8 cellular contexts compared by ENCODE assay signal in the genomic region with DNA sequence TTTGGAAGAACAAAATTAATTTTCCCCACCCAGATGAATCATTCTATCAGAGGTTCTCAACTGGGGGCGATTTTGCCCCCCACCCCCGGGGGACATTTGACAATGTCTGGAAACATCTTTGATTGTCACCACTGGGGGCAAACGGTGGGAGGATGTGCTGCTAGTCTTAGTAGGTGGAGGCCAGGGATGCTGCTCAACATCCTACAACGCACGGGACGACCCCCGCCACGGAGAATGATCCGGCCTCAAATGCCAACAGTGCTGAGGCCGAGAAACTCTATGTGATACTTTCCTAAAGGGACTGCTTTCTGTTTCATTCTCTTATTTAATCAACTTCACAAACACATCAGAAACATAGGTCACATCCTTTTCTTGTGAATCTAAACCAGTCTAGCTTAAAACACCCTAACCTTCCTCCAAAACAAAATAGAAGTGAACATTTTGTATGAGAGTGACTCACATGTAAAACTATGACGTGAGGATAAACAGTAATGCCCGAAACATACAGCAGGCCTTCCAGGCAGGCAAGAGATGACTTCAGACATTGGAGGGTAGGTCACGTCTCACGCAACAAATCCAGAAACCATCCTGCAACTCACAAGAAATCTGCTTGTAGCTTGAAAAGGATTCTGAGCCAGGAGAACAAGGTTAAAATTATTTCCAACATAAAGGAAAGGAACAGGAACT. TPM values are rescaled to one million over a fixed set of nuclear protein-coding genes. Genes with fewer than 3 reads are reported as not detected.
DNase-seq lines count a peak whose midpoint lies in the region; ATAC-seq lines count a peak whose summit lies in the region.

No MANE protein-coding gene starts in this region.

- peak; percentile 96 for DNase-seq in H4 (ENCODE audit: low spot score)
- peak; percentile 84 for DNase-seq in activated CD8-positive, alpha-beta memory T cell treated with anti-CD3 and anti-CD28 coated beads for 24 hours
- DNase-seq in fibroblast of the conjunctiva (ENCODE audit: low read depth), result peak; percentile 93
- peak; percentile 38 to 69 for DNase-seq in stimulated activated CD8-positive, alpha-beta memory T cell treated with anti-CD3 and anti-CD28 coated beads, Interleukin-7, amount 100 ng/mL, for 48 hours (ENCODE audit: extremely low read depth in 1 of 2, low read depth in 1 of 2)
- DNase-seq in germinal center (ENCODE audit: low spot score), result no peak
- no peak for DNase-seq in ureter (ENCODE audit: low spot score)
- no peak for DNase-seq in NCI-H446 (lab: John Stamatoyannopoulos, UW)

- no peak for ATAC-seq in GM18502 (IDR thresholded peaks at IDR 0.05; ENCODE audit: poor library complexity, unreplicated experiment)

RNA-seq across cellular contexts. Expression of gene ETS2, which starts 37.2 kb away (rescaled TPM):
- total RNA-seq in H4 (2014; rRNA removed; shearing (Covaris generic)), result 31.3 and 36.1 TPM in 2 replicates
- total RNA-seq in ureter, result 221 TPM

Comparison
In these comparisons a context has a peak if more than half of its experiments do, and no peak if none do; other contexts are left out.
1. DNase-seq: peak in H4 (single experiment), activated CD8-positive, alpha-beta memory T cell treated with anti-CD3 and anti-CD28 coated beads for 24 hours (single experiment), fibroblast of the conjunctiva (single experiment) and stimulated activated CD8-positive, alpha-beta memory T cell treated with anti-CD3 and anti-CD28 coated beads, Interleukin-7, amount 100 ng/mL, for 48 hours (2 of 2); none in germinal center (single experiment), ureter (single experiment) and NCI-H446 (0 of 2).